ENCODE assay signal across 9 cellular contexts in the genomic region with DNA sequence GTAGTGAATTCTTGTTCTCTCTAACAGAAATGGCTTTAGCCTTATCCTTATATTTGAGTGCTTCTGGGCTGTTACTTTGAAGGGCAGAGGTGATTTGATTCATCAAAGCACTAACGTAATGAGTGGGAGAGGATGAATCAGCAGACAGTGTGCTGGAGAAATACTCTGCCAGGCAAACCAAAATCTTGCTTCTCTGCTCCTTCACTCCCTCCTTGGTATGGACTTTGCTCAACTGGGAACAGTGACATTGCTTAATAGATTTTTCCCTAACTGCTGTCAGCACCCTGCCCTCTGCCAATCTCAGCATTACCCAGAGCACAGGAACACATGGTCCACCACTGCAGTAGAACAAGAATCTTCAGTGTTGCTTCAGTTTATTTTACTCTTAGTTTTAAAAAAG. TPM values are rescaled to one million over a fixed set of nuclear protein-coding genes. Genes with fewer than 3 reads are reported as not detected.
DNase-seq lines count a peak whose midpoint lies in the region; ATAC-seq and TF ChIP-seq lines count a peak whose summit lies in the region.
"Had no signal": no experiment of that assay in that cellular context is flagged by ENCODE, and none has a peak within 500 bp of the region (broad histone marks: within the 10 kb centered on the region; RNA-seq: fewer than 3 reads in every experiment).

No MANE protein-coding gene starts in this region.

- POLR2A ChIA-PET in HEK293T (lab: Yijun Ruan, JAX) = no interaction called here

- no peak overlapping the region for H3K9ac ChIP-seq in OCI-LY3 (ENCODE audit: low read length)

- no peaks in the 10 kb centered on the region for H4K20me1 ChIP-seq in OCI-LY3 (ENCODE audit: insufficient read depth, low read length)

- H3K27me3 ChIP-seq in OCI-LY3 (ENCODE audit: low read depth, low read length) (no peaks in the 10 kb centered on the region), sigmoid colon (no peaks in the 10 kb centered on the region)

- no peak for TF ChIP-seq EP300 in sigmoid colon (IDR thresholded peaks at IDR 0.05)

- no peaks in the 10 kb centered on the region for H3K79me2 ChIP-seq in OCI-LY3 (ENCODE audit: low read length)

- H3K4me1 ChIP-seq in OCI-LY3 (ENCODE audit: low read length) (peaks cover 14% of the 10 kb centered on the region), sigmoid colon (peaks cover 0 to 72% (median 66%) of the 10 kb centered on the region in 4 donors)

- H3K4me3 ChIP-seq in OCI-LY3 (ENCODE audit: low read length) (no peak overlapping the region), sigmoid colon (no peak overlapping the region)
- H3K4me3 ChIP-seq: skin epidermis had no signal

- no peak overlapping the region for H2AFZ ChIP-seq in OCI-LY3 (ENCODE audit: low read depth, low read length)

- WGBS in sigmoid colon, 2 donors = 4 to 25% methylated on average over 1 of the region's 1 CpG

- no peak for TF ChIP-seq POLR2A in sigmoid colon (IDR thresholded peaks at IDR 0.05)

- intact Hi-C loops in sigmoid colon (cut with DNase I) = loop anchor here (10.0 kb wide), 1 partner anchor 93 kb away; no protein-coding TSS in a partner anchor

- H3K9me3 ChIP-seq in OCI-LY3 (ENCODE audit: insufficient read depth, low read length) = no peaks in the 10 kb centered on the region
- no peaks in the 10 kb centered on the region for H3K9me3 ChIP-seq in sigmoid colon

- CTCF ChIA-PET in HEK293T (lab: Yijun Ruan, JAX) = no interaction called here

- ATAC-seq in GM21529 (IDR thresholded peaks at IDR 0.05; ENCODE audit: unreplicated experiment) (peak; percentile 53), GM19324 (IDR thresholded peaks at IDR 0.05; ENCODE audit: low FRiP score, unreplicated experiment) (no peak)

- H3K36me3 ChIP-seq in OCI-LY3 (replicated peaks; ENCODE audit: low read depth, low read length) = no peaks in the 10 kb centered on the region
- no peaks in the 10 kb centered on the region for H3K36me3 ChIP-seq in sigmoid colon

- TF ChIP-seq CTCF in OCI-LY3 (IDR thresholded peaks at IDR 0.05; ENCODE audit: low read depth, low read length) (no peak), sigmoid colon (IDR thresholded peaks at IDR 0.05) (no peak)

- H3K4me2 ChIP-seq in OCI-LY3 (ENCODE audit: low read length) = peak overlapping the region; percentile 8; the same call in 1 of the 2 replicates

- no peak overlapping the region for H3K27ac ChIP-seq in OCI-LY3 (ENCODE audit: low read length)
- H3K27ac ChIP-seq in sigmoid colon = peak overlapping the region; percentile 13 to 70 (median 59)

- DNase-seq in fibroblast of the conjunctiva (ENCODE audit: low read depth) (peak; percentile 62), sigmoid colon (no peak), Kasumi-1 (lab: John Stamatoyannopoulos, UW) (no peak), SHP77 (lab: John Stamatoyannopoulos, UW) (no peak), HEK293T (ENCODE audit: extremely low spot score) (no peak)

TF ChIP-seq in HEK293T, 16 proteins besides CTCF, POLR2A, EP300 and RAD21:
- no peak for TF ChIP-seq FOXM1 (IDR thresholded peaks at IDR 0.05; ENCODE audit: borderline replicate concordance)
- TF ChIP-seq CTBP1 (IDR thresholded peaks at IDR 0.05; ENCODE audit: borderline replicate concordance) = no peak
- TF ChIP-seq ARNT (IDR thresholded peaks at IDR 0.05) = no peak
- TF ChIP-seq TARDBP (IDR thresholded peaks at IDR 0.05) = no peak
- no peak for TF ChIP-seq L3MBTL2 (conservative IDR thresholded peaks at IDR 0.05)
- TF ChIP-seq BHLHE40 (IDR thresholded peaks at IDR 0.05; ENCODE audit: borderline replicate concordance) = no peak
- no peak for TF ChIP-seq SP1 (IDR thresholded peaks at IDR 0.05)
- no peak for TF ChIP-seq ZNF384 (IDR thresholded peaks at IDR 0.05)
- TF ChIP-seq LEF1 (IDR thresholded peaks at IDR 0.05; ENCODE audit: borderline replicate concordance) = no peak
- TF ChIP-seq HDGF (IDR thresholded peaks at IDR 0.05; ENCODE audit: borderline replicate concordance) = no peak
- no peak for TF ChIP-seq ELF4 (IDR thresholded peaks at IDR 0.05)
- no peak for TF ChIP-seq FOXK2 (IDR thresholded peaks at IDR 0.05)
- TF ChIP-seq FOXA1 (IDR thresholded peaks at IDR 0.05) = no peak
- no peak for TF ChIP-seq PKNOX1 (IDR thresholded peaks at IDR 0.05)

RNA-seq across cellular contexts. Expression of gene PDLIM5, which starts 56.0 kb away (rescaled TPM):
- total RNA-seq in sigmoid colon = 100 to 1,000 TPM; 167 to 221 (median 204) TPM
- polyA plus RNA-seq in sigmoid colon = 10 to 100 TPM; 31.2 to 43.0 (median 39.6) TPM
